ENCODE assay signal across 24 cellular contexts in the genomic region with DNA sequence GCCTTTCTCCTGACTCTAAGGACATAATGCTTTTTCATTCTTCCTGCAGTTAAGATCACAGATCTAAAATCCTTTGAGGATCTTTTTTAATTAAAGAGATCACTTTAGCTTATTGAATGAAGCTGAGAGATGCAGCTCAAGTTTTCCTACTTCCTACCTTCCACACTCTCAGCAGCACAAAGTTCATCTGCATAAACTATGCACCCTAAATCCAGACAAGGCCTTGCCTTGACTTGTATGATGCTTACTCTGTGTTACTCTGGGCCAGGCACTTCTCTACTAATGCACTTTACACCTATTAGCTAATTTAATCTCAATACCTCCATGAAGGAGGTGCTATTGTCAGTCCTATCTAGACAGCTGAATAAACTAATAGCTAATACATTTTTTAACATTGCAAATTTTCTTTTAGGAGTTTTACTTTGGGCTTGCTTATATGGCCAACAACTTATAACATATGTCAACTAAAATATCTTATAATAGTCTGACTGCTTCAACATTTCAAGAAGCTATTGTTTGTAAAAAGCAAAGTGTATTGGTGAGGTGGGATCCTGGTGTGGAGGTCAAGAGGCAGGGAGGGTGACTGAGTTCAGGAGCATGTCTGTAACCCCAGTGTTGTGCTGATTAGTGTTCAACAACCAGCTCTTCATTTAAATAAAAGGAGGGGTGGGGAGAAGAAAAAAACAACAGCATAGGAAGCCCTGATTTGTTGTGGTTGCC.
"Had no signal": no experiment of that assay in that cellular context is flagged by ENCODE, and none has a peak within 500 bp of the region (broad histone marks: within the 10 kb centered on the region; RNA-seq: fewer than 3 reads in every experiment).

No MANE protein-coding gene starts in this region.

- H3K36me3 ChIP-seq: brain microvascular endothelial cell, esophagus muscularis mucosa, right lobe of liver, stomach, thyroid gland, upper lobe of left lung, vagina, WERI-Rb-1 had no signal

- ATAC-seq: natural killer cell; stimulated activated effector memory CD8-positive, alpha-beta T cell treated with anti-CD3 and anti-CD28 coated beads, Interleukin-12 subunit alpha, Interleukin-12 subunit beta, amount 100 ng/mL, for 72 hours; T-helper 17 cell had no signal

- H3K4me1 ChIP-seq: esophagus muscularis mucosa, right lobe of liver, thyroid gland, upper lobe of left lung, vagina had no signal

- DNase-seq: activated CD4-positive, alpha-beta memory T cell treated with anti-CD3 and anti-CD28 coated beads for 36 hours; activated CD4-positive, alpha-beta T cell treated with anti-CD3 and anti-CD28 coated beads, Interleukin-2, amount 10 ng/mL, durations not matched to agents 24 days and 14 days; activated CD4-positive, CD25-positive, alpha-beta regulatory T cell treated with anti-CD3 and anti-CD28 coated beads, Interleukin-2, amount 50 U/mL, for 72 hours; activated CD8-positive, alpha-beta memory T cell treated with anti-CD3 and anti-CD28 coated beads, Interleukin-2, amount 50 U/mL, for 4 hours; activated gamma-delta T cell treated with Interleukin-2 at 50 U/mL for 16 hours; activated naive CD4-positive, alpha-beta T cell treated with anti-CD3 and anti-CD28 coated beads, Interleukin-2, amount 50 U/mL, for 16 hours; activated T-cell treated with anti-CD3 and anti-CD28 coated beads, Interleukin-2, amount 50 U/mL, for 1 hour; amniotic stem cell; brain microvascular endothelial cell; midbrain; natural killer cell; right lobe of liver; stimulated activated CD4-positive, alpha-beta T cell treated with anti-CD3 and anti-CD28 coated beads, Interleukin-12 subunit alpha, Interleukin-12 subunit beta, amount 100 ng/mL, for 4 hours; stimulated activated CD4-positive, alpha-beta T cell treated with anti-CD3 and anti-CD28 coated beads, Interleukin-4, amount 100 ng/mL, for 24 hours; stomach; T-helper 17 cell; T1000; thyroid gland; upper lobe of left lung; WERI-Rb-1 had no signal

- H3K4me1 Mint-ChIP-seq: activated CD4-positive, alpha-beta T cell treated with anti-CD3 and anti-CD28 coated beads, Interleukin-2, amount 10 ng/mL, durations not matched to agents 24 days and 14 days; memory B cell; natural killer cell; stimulated activated effector memory CD8-positive, alpha-beta T cell treated with anti-CD3 and anti-CD28 coated beads, Interleukin-12 subunit alpha, Interleukin-12 subunit beta, amount 100 ng/mL, for 72 hours had no signal

- H3K4me3 Mint-ChIP-seq: activated CD4-positive, alpha-beta memory T cell treated with anti-CD3 and anti-CD28 coated beads for 36 hours; activated CD4-positive, alpha-beta T cell treated with anti-CD3 and anti-CD28 coated beads, Interleukin-2, amount 10 ng/mL, durations not matched to agents 24 days and 14 days; memory B cell; natural killer cell; stimulated activated effector memory CD8-positive, alpha-beta T cell treated with anti-CD3 and anti-CD28 coated beads, Interleukin-12 subunit alpha, Interleukin-12 subunit beta, amount 100 ng/mL, for 72 hours; T-helper 17 cell had no signal

- H3K4me3 ChIP-seq: esophagus muscularis mucosa, right lobe of liver, stomach, thyroid gland, upper lobe of left lung, vagina had no signal

- H3K27ac ChIP-seq: brain microvascular endothelial cell, esophagus muscularis mucosa, right lobe of liver, stomach, thyroid gland, upper lobe of left lung, vagina, WERI-Rb-1 had no signal

- H3K27ac Mint-ChIP-seq: activated CD4-positive, alpha-beta memory T cell treated with anti-CD3 and anti-CD28 coated beads for 36 hours; activated CD4-positive, alpha-beta T cell treated with anti-CD3 and anti-CD28 coated beads, Interleukin-2, amount 10 ng/mL, durations not matched to agents 24 days and 14 days; memory B cell; natural killer cell; stimulated activated effector memory CD8-positive, alpha-beta T cell treated with anti-CD3 and anti-CD28 coated beads, Interleukin-12 subunit alpha, Interleukin-12 subunit beta, amount 100 ng/mL, for 72 hours; T-helper 17 cell had no signal

- H3K27me3 ChIP-seq: brain microvascular endothelial cell, esophagus muscularis mucosa, right lobe of liver, stomach, thyroid gland, upper lobe of left lung, vagina had no signal

- H3K27me3 Mint-ChIP-seq: activated CD4-positive, alpha-beta memory T cell treated with anti-CD3 and anti-CD28 coated beads for 36 hours had no signal

- H3K9me3 Mint-ChIP-seq: activated CD4-positive, alpha-beta memory T cell treated with anti-CD3 and anti-CD28 coated beads for 36 hours; activated CD4-positive, alpha-beta T cell treated with anti-CD3 and anti-CD28 coated beads, Interleukin-2, amount 10 ng/mL, durations not matched to agents 24 days and 14 days; natural killer cell; stimulated activated effector memory CD8-positive, alpha-beta T cell treated with anti-CD3 and anti-CD28 coated beads, Interleukin-12 subunit alpha, Interleukin-12 subunit beta, amount 100 ng/mL, for 72 hours had no signal

- H3K9me3 ChIP-seq: esophagus muscularis mucosa, right lobe of liver, stomach, thyroid gland, upper lobe of left lung, vagina had no signal

- H3K36me3 Mint-ChIP-seq: activated CD4-positive, alpha-beta memory T cell treated with anti-CD3 and anti-CD28 coated beads for 36 hours; memory B cell; natural killer cell; stimulated activated effector memory CD8-positive, alpha-beta T cell treated with anti-CD3 and anti-CD28 coated beads, Interleukin-12 subunit alpha, Interleukin-12 subunit beta, amount 100 ng/mL, for 72 hours had no signal
